In the genomic region with DNA sequence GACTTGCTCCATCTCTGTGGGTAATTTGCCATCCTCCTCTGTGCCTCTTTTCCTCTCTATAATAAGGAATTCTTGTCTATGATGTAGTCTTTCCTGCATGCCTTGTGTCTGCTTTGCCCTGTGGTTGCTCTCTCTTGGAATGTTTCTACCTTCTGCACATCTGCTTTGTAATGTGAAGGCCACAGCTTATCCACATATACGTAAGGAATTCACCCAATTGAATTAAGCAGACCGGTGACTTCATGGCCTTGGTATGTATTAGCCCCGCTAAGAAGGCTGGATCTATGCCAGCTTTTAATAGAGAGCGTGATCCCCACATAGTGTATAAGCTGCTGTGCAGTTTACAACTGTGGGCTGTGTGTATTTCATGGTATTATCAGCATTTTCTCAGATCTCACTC, we compare ENCODE assay signal across 14 cellular contexts.
DNase-seq lines count a peak whose midpoint lies in the region; ATAC-seq, FAIRE-seq and TF ChIP-seq lines count a peak whose summit lies in the region.
"Had no signal": no experiment of that assay in that cellular context is flagged by ENCODE, and none has a peak within 500 bp of the region (broad histone marks: within the 10 kb centered on the region; RNA-seq: fewer than 3 reads in every experiment).

No MANE protein-coding gene starts in this region.

- BruUV-seq in HCT116 (replicated peaks; lab: Mats Ljungman, UMichigan) = no TSS peak

- H2AFZ ChIP-seq in HCT116 (ENCODE audit: low read depth, low read length, poor library complexity, severe bottlenecking) = no peak overlapping the region
- H2AFZ ChIP-seq: parathyroid adenoma had no signal

- POLR2A ChIA-PET in A549 (lab: Yijun Ruan, JAX) = interaction anchor here (0.7 kb wide), 1 partner anchor 1490 kb away, joined by 3 read pairs; a partner anchor contains a TSS
- POLR2A ChIA-PET in HCT116 (lab: Charles Lee) = no interaction called here

- peak overlapping the region in 1 of 2 experiments; percentile 65; a peak in 2 of 6 replicates for H3K27ac ChIP-seq in A549
- H3K27ac ChIP-seq in HCT116 (ENCODE audit: low read depth, low read length) = no peak overlapping the region
- no peak overlapping the region for H3K27ac ChIP-seq in upper lobe of right lung
- H3K27ac ChIP-seq: BLaER1, parathyroid adenoma had no signal

- TF ChIP-seq RAD21 in A549 (conservative IDR thresholded peaks at IDR 0.05 in 1 of 2, IDR thresholded peaks at IDR 0.05 in 1 of 2) (no peak), HCT116 (IDR thresholded peaks at IDR 0.05; ENCODE audit: low read depth) (no peak)

- H3K4me3 ChIP-seq in A549 (no peak overlapping the region), HCT116 (replicated peaks in 1 of 2; ENCODE audit: low read depth in 1 of 2, low read length in 2 of 2) (no peak overlapping the region), fibroblast of villous mesenchyme (ENCODE audit: low read depth, low read length) (no peak overlapping the region), upper lobe of right lung (no peak overlapping the region)
- H3K4me3 ChIP-seq: BLaER1 had no signal

- TF ChIP-seq CTCF in A549 (IDR thresholded peaks at IDR 0.05) (no peak), HCT116 (IDR thresholded peaks at IDR 0.05 in 2 of 3, conservative IDR thresholded peaks at IDR 0.05 in 1 of 3; ENCODE audit: borderline replicate concordance in 1 of 3, insufficient read depth in 1 of 3, low read depth in 2 of 3, low read length in 2 of 3) (no peak), fibroblast of villous mesenchyme (IDR thresholded peaks at IDR 0.05; ENCODE audit: insufficient read depth, low read depth, low read length) (no peak), upper lobe of right lung (IDR thresholded peaks at IDR 0.05) (no peak)

- no peaks in the 10 kb centered on the region for H3K79me2 ChIP-seq in HCT116 (ENCODE audit: insufficient read depth, low read length)
- H3K79me2 ChIP-seq: parathyroid adenoma had no signal

- H3K4me2 ChIP-seq in A549 (peak overlapping the region; percentile 25), HCT116 (ENCODE audit: low read length) (peak overlapping the region; percentile 21)
- H3K4me2 ChIP-seq: BLaER1 had no signal

- no peaks in the 10 kb centered on the region for H3K9me2 ChIP-seq in HCT116 (ENCODE audit: insufficient read depth)

- intact Hi-C loops in HCT116 (cut with micrococcal nuclease) (no loop called here), cardiac septum (cut with DNase I) (no loop called here), upper lobe of right lung (cut with DNase I) (no loop called here)

- peak; percentile 78 to 84 for ATAC-seq in A549
- ATAC-seq in HCT116 = peak; percentile 50
- ATAC-seq in SK-N-SH treated with all-trans-retinoic acid at 6 μM for 48 hours = peak; percentile 98
- ATAC-seq in upper lobe of right lung = no peak

- RAD21 ChIA-PET in HCT116 (lab: Charles Lee; ENCODE audit: low non-redundant PET in 1 of 2, low total read pairs in 2 of 2, uncharacterized antibody in 2 of 2, unreplicated experiment in 2 of 2) = no interaction called here

- no peak for TF ChIP-seq EP300 in A549 (IDR thresholded peaks at IDR 0.05)

- H3K9me3 ChIP-seq in A549 (no peaks in the 10 kb centered on the region), HCT116 (ENCODE audit: control insufficient read depth in 1 of 2, insufficient read depth in 1 of 2, low read depth in 1 of 2, low read length in 2 of 2) (no peaks in the 10 kb centered on the region), upper lobe of right lung (no peaks in the 10 kb centered on the region)
- H3K9me3 ChIP-seq: BLaER1 had no signal

- DNase-seq in A549 (ENCODE audit: low read depth in 1 of 2, low spot score in 1 of 2) (peak; percentile 13 to 57), HCT116 (ENCODE audit: low read depth, low spot score) (no peak), fibroblast of villous mesenchyme (ENCODE audit: low read depth) (peak; percentile 68), GM19238 (ENCODE audit: insufficient read length, low spot score) (no peak), cardiac septum (ENCODE audit: low spot score) (no peak), upper lobe of right lung (no peak), middle frontal gyrus (ENCODE audit: extremely low spot score, low spot score) (no peak)
- DNase-seq: activated CD4-positive, alpha-beta T cell treated with anti-CD3 and anti-CD28 coated beads for 4 hours; activated naive CD4-positive, alpha-beta T cell treated with anti-CD3 and anti-CD28 coated beads, Interleukin-2, amount 10 ng/mL, durations not matched to agents 7 days and 5 days; NCI-H2029 treated with DMSO at 0.1 percent for 48 hours; Right ventricle myocardium superior had no signal

- H3K36me3 ChIP-seq in HCT116 (ENCODE audit: control insufficient read depth in 1 of 2, insufficient read depth in 2 of 2, low read length in 2 of 2) = no peaks in the 10 kb centered on the region
- H3K36me3 ChIP-seq in upper lobe of right lung = no peaks in the 10 kb centered on the region
- H3K36me3 ChIP-seq: BLaER1 had no signal

- 12% methylated on average over 4 of the region's 4 CpGs for WGBS in A549 (ENCODE audit: missing lambda C conversion rate)

- FAIRE-seq in A549 (lab: Jason Lieb, UNC) = no peak

- TF ChIP-seq POLR2A in A549 (IDR thresholded peaks at IDR 0.05; ENCODE audit: low read length) = no peak
- TF ChIP-seq POLR2A in HCT116 (IDR thresholded peaks at IDR 0.05; ENCODE audit: borderline replicate concordance, extremely low read depth, insufficient read depth, insufficient read length) = no peak

- 0 out of 2 replicates have a peak, but pooled peaks cover 5% of the 10 kb centered on the region for H3K27me3 ChIP-seq in HCT116 (ENCODE audit: insufficient read depth, low read length)
- H3K27me3 ChIP-seq in upper lobe of right lung = no peaks in the 10 kb centered on the region
- H3K27me3 ChIP-seq: BLaER1 had no signal

- H3K9ac ChIP-seq in HCT116 (ENCODE audit: low read length) = no peak overlapping the region
- H3K9ac ChIP-seq: BLaER1, parathyroid adenoma had no signal

- H3K4me1 ChIP-seq in A549 = peaks cover 16% of the 10 kb centered on the region; the same call in 2 of the 3 replicates
- H3K4me1 ChIP-seq in HCT116 (ENCODE audit: control insufficient read depth in 1 of 2, insufficient read depth in 2 of 2, low read length in 2 of 2) = peaks cover 0 to 6% of the 10 kb centered on the region in 2 experiments; a peak in 1 of 4 replicates
- H3K4me1 ChIP-seq in upper lobe of right lung = no peaks in the 10 kb centered on the region
- H3K4me1 ChIP-seq: BLaER1, parathyroid adenoma had no signal

- CTCF ChIA-PET in A549 (lab: Yijun Ruan, JAX) = interaction anchor here (1.5 kb wide), 1 partner anchor 15 kb away, joined by 4 read pairs; no protein-coding TSS in a partner anchor
- CTCF ChIA-PET in HCT116 (lab: Charles Lee) = no interaction called here

- no peaks in the 10 kb centered on the region for H4K20me1 ChIP-seq in HCT116 (ENCODE audit: insufficient read depth)
- H4K20me1 ChIP-seq: BLaER1 had no signal

TF ChIP-seq in A549, 52 proteins besides CTCF, POLR2A, EP300 and RAD21:
- TF ChIP-seq CEBPB (IDR thresholded peaks at IDR 0.05) (no peak), FOSL2 (IDR thresholded peaks at IDR 0.05) (no peak), FOSL2 (CRISPR knock-in tag; IDR thresholded peaks at IDR 0.05) (peak; percentile 32; the same call in 1 of the 2 replicates), ZFP36 (IDR thresholded peaks at IDR 0.05; ENCODE audit: borderline replicate concordance, partially characterized antibody) (no peak)

TF ChIP-seq in HCT116, 20 proteins besides CTCF, POLR2A, EP300 and RAD21 (continues in another document):
- no peak for TF ChIP-seq SIN3A (IDR thresholded peaks at IDR 0.05; ENCODE audit: low read depth)
- no peak for TF ChIP-seq EZH2 (IDR thresholded peaks at IDR 0.05)
- TF ChIP-seq CBX3 (IDR thresholded peaks at IDR 0.05; ENCODE audit: low read depth) = no peak
- TF ChIP-seq JUND (IDR thresholded peaks at IDR 0.05) = no peak
- TF ChIP-seq, protein P1, sequence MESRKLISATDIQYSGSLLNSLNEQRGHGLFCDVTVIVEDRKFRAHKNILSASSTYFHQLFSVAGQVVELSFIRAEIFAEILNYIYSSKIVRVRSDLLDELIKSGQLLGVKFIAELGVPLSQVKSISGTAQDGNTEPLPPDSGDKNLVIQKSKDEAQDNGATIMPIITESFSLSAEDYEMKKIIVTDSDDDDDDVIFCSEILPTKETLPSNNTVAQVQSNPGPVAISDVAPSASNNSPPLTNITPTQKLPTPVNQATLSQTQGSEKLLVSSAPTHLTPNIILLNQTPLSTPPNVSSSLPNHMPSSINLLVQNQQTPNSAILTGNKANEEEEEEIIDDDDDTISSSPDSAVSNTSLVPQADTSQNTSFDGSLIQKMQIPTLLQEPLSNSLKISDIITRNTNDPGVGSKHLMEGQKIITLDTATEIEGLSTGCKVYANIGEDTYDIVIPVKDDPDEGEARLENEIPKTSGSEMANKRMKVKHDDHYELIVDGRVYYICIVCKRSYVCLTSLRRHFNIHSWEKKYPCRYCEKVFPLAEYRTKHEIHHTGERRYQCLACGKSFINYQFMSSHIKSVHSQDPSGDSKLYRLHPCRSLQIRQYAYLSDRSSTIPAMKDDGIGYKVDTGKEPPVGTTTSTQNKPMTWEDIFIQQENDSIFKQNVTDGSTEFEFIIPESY (IDR thresholded peaks at IDR 0.05; ENCODE audit: extremely low read depth, insufficient replicate concordance, low read length) = no peak
- no peak for TF ChIP-seq FOSL1 (IDR thresholded peaks at IDR 0.05; ENCODE audit: low read depth)
- TF ChIP-seq SP1 (IDR thresholded peaks at IDR 0.05; ENCODE audit: low read depth) = no peak

TF ChIP-seq in SK-N-SH treated with all-trans-retinoic acid at 6 μM for 48 hours, 23 proteins besides CTCF, POLR2A, EP300 and RAD21 (continues in another document):
- TF ChIP-seq ARNTL (CRISPR knock-in tag; IDR thresholded peaks at IDR 0.05; ENCODE audit: borderline replicate concordance, low read depth) (no peak), ZFP30 (CRISPR knock-in tag; IDR thresholded peaks at IDR 0.05) (no peak), BACH2 (CRISPR knock-in tag; IDR thresholded peaks at IDR 0.05; ENCODE audit: borderline replicate concordance) (no peak), ZNF565 (CRISPR knock-in tag; conservative IDR thresholded peaks at IDR 0.05; ENCODE audit: low read depth) (no peak; the same call in 1 of the 2 replicates), GLIS3 (CRISPR knock-in tag; IDR thresholded peaks at IDR 0.05) (peak; percentile 36; the same call in 1 of the 2 replicates)
- TF ChIP-seq, protein P2, sequence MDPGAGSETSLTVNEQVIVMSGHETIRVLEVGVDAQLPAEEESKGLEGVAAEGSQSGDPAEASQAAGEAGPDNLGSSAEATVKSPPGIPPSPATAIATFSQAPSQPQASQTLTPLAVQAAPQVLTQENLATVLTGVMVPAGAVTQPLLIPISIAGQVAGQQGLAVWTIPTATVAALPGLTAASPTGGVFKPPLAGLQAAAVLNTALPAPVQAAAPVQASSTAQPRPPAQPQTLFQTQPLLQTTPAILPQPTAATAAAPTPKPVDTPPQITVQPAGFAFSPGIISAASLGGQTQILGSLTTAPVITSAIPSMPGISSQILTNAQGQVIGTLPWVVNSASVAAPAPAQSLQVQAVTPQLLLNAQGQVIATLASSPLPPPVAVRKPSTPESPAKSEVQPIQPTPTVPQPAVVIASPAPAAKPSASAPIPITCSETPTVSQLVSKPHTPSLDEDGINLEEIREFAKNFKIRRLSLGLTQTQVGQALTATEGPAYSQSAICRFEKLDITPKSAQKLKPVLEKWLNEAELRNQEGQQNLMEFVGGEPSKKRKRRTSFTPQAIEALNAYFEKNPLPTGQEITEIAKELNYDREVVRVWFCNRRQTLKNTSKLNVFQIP (CRISPR knock-in tag; IDR thresholded peaks at IDR 0.05; ENCODE audit: borderline replicate concordance, low read depth) = peak; percentile 86; the same call in 1 of the 2 replicates

Comparison
In these comparisons a context has a peak if more than half of its experiments do, and no peak if none do; other contexts are left out.
1. DNase-seq: peak in A549 (2 of 2) and fibroblast of villous mesenchyme (single experiment); none in HCT116 (single experiment), GM19238 (single experiment), cardiac septum (single experiment), upper lobe of right lung (single experiment) and middle frontal gyrus (single experiment).